Comparison of ENCODE assay signal across 1 cellular context in genomic region chr11:111976119-111976518, GRCh38.
TF ChIP-seq lines count a peak whose summit lies in the region.

No MANE protein-coding gene starts in this region.

TF ChIP-seq in GM23338, 12 proteins besides CTCF, POLR2A, EP300 and RAD21 (continued from another document):
- TF ChIP-seq ZNF462 (CRISPR knock-in tag; IDR thresholded peaks at IDR 0.05) (no peak), ZNF331 (CRISPR knock-in tag; IDR thresholded peaks at IDR 0.05; ENCODE audit: low read depth) (no peak), NANOG (IDR thresholded peaks at IDR 0.05; ENCODE audit: borderline replicate concordance) (no peak), CREB1 (CRISPR knock-in tag; IDR thresholded peaks at IDR 0.05; ENCODE audit: low read depth) (no peak), ETS1 (IDR thresholded peaks at IDR 0.05) (no peak), EZH2 (IDR thresholded peaks at IDR 0.05; ENCODE audit: low read depth, unreplicated experiment) (no peak), JUNB (IDR thresholded peaks at IDR 0.05; ENCODE audit: unreplicated experiment) (no peak), ZNF114 (CRISPR knock-in tag; IDR thresholded peaks at IDR 0.05) (no peak), REST (IDR thresholded peaks at IDR 0.05; ENCODE audit: unreplicated experiment) (no peak), STAT1 (IDR thresholded peaks at IDR 0.05; ENCODE audit: unreplicated experiment) (no peak)
